9 cellular contexts compared by ENCODE assay signal in the genomic region with DNA sequence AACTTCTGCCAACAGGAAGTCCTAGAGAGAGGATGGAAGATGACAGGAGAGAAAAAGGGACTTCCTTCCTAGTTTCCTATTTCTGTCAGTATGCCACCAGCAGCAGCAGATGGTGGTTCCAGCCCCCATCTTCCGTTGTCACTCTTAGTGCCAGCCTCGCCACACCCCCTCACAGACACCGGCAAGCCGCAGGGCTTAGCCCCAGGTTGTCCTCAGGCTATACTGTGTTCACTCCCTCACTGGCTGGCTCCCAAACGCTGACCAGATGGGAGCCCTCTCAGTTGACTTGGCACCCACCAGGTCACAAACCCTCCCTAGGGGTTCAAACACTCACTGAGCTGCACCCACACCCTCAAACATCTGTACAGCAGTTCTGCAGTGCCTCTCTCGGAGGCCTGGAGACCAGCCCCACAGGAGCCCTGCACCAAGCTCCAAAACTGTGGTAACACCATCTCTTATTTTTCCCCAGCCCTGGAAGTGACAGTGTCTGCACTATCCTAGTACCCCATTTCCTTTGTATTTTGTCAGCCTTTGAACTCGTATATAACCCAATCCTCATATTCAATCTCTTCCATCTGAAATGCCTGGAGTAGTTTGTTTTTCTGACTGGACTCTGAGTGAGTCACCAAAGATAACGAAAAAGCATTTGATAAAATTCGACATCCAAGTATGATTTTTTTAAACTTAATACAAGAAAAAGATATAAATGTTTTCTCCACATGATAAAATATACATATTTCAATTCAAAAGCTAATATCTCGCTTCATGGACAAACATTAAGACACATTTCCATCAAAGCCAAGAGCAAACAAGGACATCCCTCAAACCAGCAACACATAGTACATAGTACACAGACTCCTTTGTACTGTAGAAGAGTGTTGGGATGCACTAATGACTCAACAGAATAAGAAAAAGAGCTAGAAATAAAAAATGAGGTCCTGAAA. TPM values are rescaled to one million over a fixed set of nuclear protein-coding genes. Genes with fewer than 3 reads are reported as not detected.
DNase-seq lines count a peak whose midpoint lies in the region; ATAC-seq and TF ChIP-seq lines count a peak whose summit lies in the region.
"Had no signal": no experiment of that assay in that cellular context is flagged by ENCODE, and none has a peak within 500 bp of the region (broad histone marks: within the 10 kb centered on the region; RNA-seq: fewer than 3 reads in every experiment).

No MANE protein-coding gene starts in this region.

- in situ Hi-C loops in mammary epithelial cell (cut with MboI; ENCODE audit: low sequenced_read_pairs in 2 of 2): no loop called here

- peaks cover 29% of the 10 kb centered on the region for H3K4me1 Mint-ChIP-seq in nephron progenitor cell

- H4K20me1 ChIP-seq in mammary epithelial cell (ENCODE audit: insufficient read depth, low read length): peaks cover 13% of the 10 kb centered on the region

- no peaks in the 10 kb centered on the region for H3K27me3 ChIP-seq in BE2C
- no peaks in the 10 kb centered on the region for H3K27me3 ChIP-seq in mammary epithelial cell (ENCODE audit: insufficient read depth, low read length)

- H3K4me1 ChIP-seq in BE2C: no peaks in the 10 kb centered on the region
- peaks cover 51% of the 10 kb centered on the region for H3K4me1 ChIP-seq in mammary epithelial cell (ENCODE audit: insufficient read depth, low read length)
- H3K4me1 ChIP-seq in mucosa of descending colon (ENCODE audit: low read depth): peaks cover 10% of the 10 kb centered on the region

- WGBS in mammary epithelial cell (ENCODE audit: low coverage, missing lambda C conversion rate): 52% methylated on average over 9 of the region's 10 CpGs

- no peak overlapping the region for H2AFZ ChIP-seq in mammary epithelial cell (ENCODE audit: low read depth, low read length)
- H2AFZ ChIP-seq: parathyroid adenoma had no signal

- DNase-seq in BE2C (peak; percentile 37), NCI-H1694 (lab: John Stamatoyannopoulos, UW) (peak; percentile 84), mammary epithelial cell (no peak), mucosa of descending colon (no peak), putamen (ENCODE audit: low spot score) (no peak), nephron progenitor cell (no peak), RPMI8226 (no peak)

- dilution Hi-C loops in mammary epithelial cell (cut with HindIII; ENCODE audit: low sequenced_read_pairs): no loop called here

- CTCF ChIA-PET in mammary epithelial cell (lab: Charles Lee; ENCODE audit: low non-redundant PET): no interaction called here

- no peaks in the 10 kb centered on the region for H3K36me3 ChIP-seq in BE2C
- no peaks in the 10 kb centered on the region for H3K36me3 ChIP-seq in mammary epithelial cell (ENCODE audit: insufficient read depth, low read length)
- H3K36me3 ChIP-seq in mucosa of descending colon (ENCODE audit: low read depth): no peaks in the 10 kb centered on the region

- peaks cover 21% of the 10 kb centered on the region for H3K9me3 Mint-ChIP-seq in nephron progenitor cell

- TF ChIP-seq CTCF in BE2C (IDR thresholded peaks at IDR 0.05; ENCODE audit: low read depth, low read length): no peak
- TF ChIP-seq CTCF in mammary epithelial cell (conservative IDR thresholded peaks at IDR 0.05 in 1 of 2, IDR thresholded peaks at IDR 0.05 in 1 of 2; ENCODE audit: extremely low read depth in 1 of 2, insufficient read depth in 1 of 2, low read depth in 1 of 2, low read length in 2 of 2): no peak
- TF ChIP-seq CTCF in mucosa of descending colon (IDR thresholded peaks at IDR 0.05): no peak
- no peak for TF ChIP-seq CTCF in nephron progenitor cell (IDR thresholded peaks at IDR 0.05)

- peaks cover 37% of the 10 kb centered on the region for H3K36me3 Mint-ChIP-seq in nephron progenitor cell (ENCODE audit: low read depth)

- H3K4me3 ChIP-seq in BE2C (ENCODE audit: low read depth, low read length) (no peak overlapping the region), mammary epithelial cell (replicated peaks in 1 of 3; ENCODE audit: insufficient read depth in 1 of 3, low read depth in 2 of 3, low read length in 3 of 3) (no peak overlapping the region), mucosa of descending colon (no peak overlapping the region)

- BruUV-seq in mammary epithelial cell (replicated peaks; lab: Mats Ljungman, UMichigan): no TSS peak

- H3K4me3 Mint-ChIP-seq in nephron progenitor cell: no peak overlapping the region

- intact Hi-C loops in mammary epithelial cell (cut with micrococcal nuclease) (loop anchor here (10.0 kb wide), 1 partner anchor 1055 kb away; a partner anchor contains a TSS), mucosa of descending colon (cut with DNase I, micrococcal nuclease) (no loop called here)

- H3K79me2 ChIP-seq in mammary epithelial cell (ENCODE audit: insufficient read depth, low read length): peaks cover 96% of the 10 kb centered on the region

- ATAC-seq in mucosa of descending colon: peak; percentile 15
- ATAC-seq in GM21515 (IDR thresholded peaks at IDR 0.05; ENCODE audit: unreplicated experiment): no peak

- H3K4me2 ChIP-seq in mammary epithelial cell (ENCODE audit: insufficient read depth, low read depth, low read length): peak overlapping the region; percentile 34

- no peaks in the 10 kb centered on the region for H3K27me3 Mint-ChIP-seq in nephron progenitor cell (ENCODE audit: low read depth, poor library complexity)

- H3K27ac ChIP-seq in mammary epithelial cell (ENCODE audit: insufficient read depth, low read depth, low read length): no peak overlapping the region
- H3K27ac ChIP-seq: parathyroid adenoma had no signal

- no peak overlapping the region for H3K27ac Mint-ChIP-seq in nephron progenitor cell

- H3K9me3 ChIP-seq in BE2C (no peaks in the 10 kb centered on the region), mammary epithelial cell (replicated peaks; ENCODE audit: insufficient read depth, low read length) (no peaks in the 10 kb centered on the region), mucosa of descending colon (no peaks in the 10 kb centered on the region)

- no peak overlapping the region for H3K9ac ChIP-seq in mammary epithelial cell (ENCODE audit: insufficient read depth, low read length)
- H3K9ac ChIP-seq: parathyroid adenoma had no signal

RNA-seq across cellular contexts. Expression of a gene that starts 34.5 kb away (rescaled TPM):
- 6.3 TPM for polyA plus RNA-seq in BE2C (2012; ENCODE audit: insufficient read depth, insufficient read length, low read depth)
- 10 to 100 TPM; 42.5 to 43.2 TPM for total RNA-seq in mammary epithelial cell
- 19.9 TPM for polyA plus RNA-seq in mammary epithelial cell
- polyA minus RNA-seq in mammary epithelial cell: 35.4 TPM
- total RNA-seq in mucosa of descending colon: 10 to 100 TPM; 28.4 to 36.0 (median 31.2) TPM

Comparison
In these comparisons a context has a peak if more than half of its experiments do, and no peak if none do; other contexts are left out.
1. DNase-seq: peak in BE2C (single experiment) and NCI-H1694 (single experiment); none in mammary epithelial cell (single experiment), mucosa of descending colon (0 of 3), putamen (single experiment), nephron progenitor cell (single experiment) and RPMI8226 (single experiment).